Comparison of ENCODE assay signal across 9 cellular contexts in genomic region chr1:98048234-98048633, GRCh38.
DNase-seq lines count a peak whose midpoint lies in the region; ATAC-seq and TF ChIP-seq lines count a peak whose summit lies in the region.
"Had no signal": no experiment of that assay in that cellular context is flagged by ENCODE, and none has a peak within 500 bp of the region (broad histone marks: within the 10 kb centered on the region; RNA-seq: fewer than 3 reads in every experiment).

No MANE protein-coding gene starts in this region.

- no peaks in the 10 kb centered on the region for H3F3A ChIP-seq in PC-3 (ENCODE audit: low read length, unreplicated experiment)

- no peak overlapping the region for H2AFZ ChIP-seq in PC-3 (ENCODE audit: low read length)
- H2AFZ ChIP-seq: PC-9 had no signal

- H3K9me2 ChIP-seq in PC-3 (replicated peaks; ENCODE audit: low read length): no peaks in the 10 kb centered on the region

- ATAC-seq in HG03095 (IDR thresholded peaks at IDR 0.05; ENCODE audit: unreplicated experiment) (peak; percentile 50), PC-3 (peak; percentile 65), thoracic aorta (ENCODE audit: insufficient number of reproducible peaks, low FRiP score, low read depth) (peak; percentile 59), HG03457 (IDR thresholded peaks at IDR 0.05; ENCODE audit: unreplicated experiment) (no peak)

- CTCF ChIA-PET in PC-3 (lab: Charles Lee): interaction anchor here (1.1 kb wide), 1 partner anchor 420 kb away, joined by 5 read pairs; no protein-coding TSS in a partner anchor

- peak overlapping the region; percentile 43; the same call in 1 of the 2 replicates for H3K4me2 ChIP-seq in PC-3 (ENCODE audit: low read length)
- H3K4me2 ChIP-seq: PC-9 had no signal

- H3K4me3 ChIP-seq in PC-3 (ENCODE audit: low read length) (no peak overlapping the region), thoracic aorta (peak overlapping the region; percentile 46)
- H3K4me3 ChIP-seq: PC-9 had no signal

- no peaks in the 10 kb centered on the region for H3K9me3 ChIP-seq in PC-3 (ENCODE audit: low read length)
- no peaks in the 10 kb centered on the region for H3K9me3 ChIP-seq in thoracic aorta

- no peaks in the 10 kb centered on the region for H3K79me2 ChIP-seq in PC-3 (ENCODE audit: low read length)

- H3K9ac ChIP-seq in PC-3 (ENCODE audit: low read length): no peak overlapping the region

- peaks cover 19% of the 10 kb centered on the region for H3K4me1 ChIP-seq in PC-3 (ENCODE audit: insufficient read depth, low read length)
- H3K4me1 ChIP-seq in thoracic aorta (ENCODE audit: control insufficient read depth in 1 of 2, low read depth in 2 of 2): peaks cover 15 to 19% of the 10 kb centered on the region in 2 donors

- no peaks in the 10 kb centered on the region for H4K20me1 ChIP-seq in PC-3 (ENCODE audit: low read length)

- H3K27me3 ChIP-seq in PC-3 (ENCODE audit: low read length) (no peaks in the 10 kb centered on the region), thoracic aorta (replicated peaks; ENCODE audit: insufficient read depth) (no peaks in the 10 kb centered on the region)

- BruUV-seq in PC-3 (replicated peaks; lab: Mats Ljungman, UMichigan): no TSS peak

- POLR2A ChIA-PET in PC-3 (lab: Charles Lee; ENCODE audit: unreplicated experiment): interaction anchor here (0.6 kb wide), 2 partner anchors 18 to 45 kb away, joined by 3 read pairs; no protein-coding TSS in a partner anchor

- DNase-seq in GM03348 (ENCODE audit: low spot score) (peak; percentile 84), PC-3 (peak; percentile 70), germinal center (ENCODE audit: low spot score) (peak; percentile 15), non-pigmented ciliary epithelial cell (ENCODE audit: low read depth) (peak; percentile 78), thoracic aorta (ENCODE audit: low spot score) (no peak)
- peak; percentile 52 for DNase-seq in activated effector memory CD4-positive, alpha-beta T cell treated with Interleukin-2 at 50 U/mL for 16 hours

- H3K27ac ChIP-seq in PC-3 (ENCODE audit: low read length) (no peak overlapping the region), thoracic aorta (no peak overlapping the region)
- H3K27ac ChIP-seq: PC-9 had no signal

- H3K36me3 ChIP-seq in PC-3 (ENCODE audit: low read depth, low read length) (0 out of 2 replicates have a peak, but pooled peaks cover 3% of the 10 kb centered on the region), thoracic aorta (no peaks in the 10 kb centered on the region)

- TF ChIP-seq CTCF in PC-3 (conservative IDR thresholded peaks at IDR 0.05; ENCODE audit: low read depth, low read length) (no peak), thoracic aorta (IDR thresholded peaks at IDR 0.05) (no peak)

- intact Hi-C loops in PC-3 (cut with micrococcal nuclease): no loop called here
